Comparison of ENCODE assay signal across 8 cellular contexts in the genomic region with DNA sequence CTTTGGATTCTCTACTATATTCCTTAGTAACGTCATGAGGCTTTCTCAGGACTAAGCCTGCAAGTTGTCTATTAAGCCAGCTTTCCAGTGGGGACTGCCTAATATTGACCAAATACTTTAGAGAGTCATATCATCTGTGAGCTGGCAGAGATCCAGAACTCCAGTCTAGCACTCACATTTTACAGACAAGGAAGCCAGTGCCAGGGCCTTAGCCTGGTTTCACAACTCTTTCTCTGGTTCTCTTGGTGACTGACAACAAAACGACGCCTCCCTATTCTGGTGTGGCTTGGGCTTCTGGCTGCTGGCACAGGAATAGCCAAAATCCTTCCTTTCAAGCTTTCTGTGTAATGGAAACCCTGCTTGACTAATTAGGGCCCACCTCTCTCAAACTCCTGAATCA.
A peak's percentile ranks its signal among the peaks of the same experiment; 100 is the strongest.
DNase-seq lines count a peak whose midpoint lies in the region; ATAC-seq and TF ChIP-seq lines count a peak whose summit lies in the region.

No MANE protein-coding gene starts in this region.

- peaks cover 41% of the 10 kb centered on the region for H3K4me1 Mint-ChIP-seq in CD4-positive, alpha-beta T cell (ENCODE audit: low read depth)

- DNase-seq in COLO829 (ENCODE audit: low spot score) (peak; percentile 52), NCI-H2171 treated with DMSO at 0.1 percent for 48 hours (lab: John Stamatoyannopoulos, UW) (peak; percentile 34), coronary artery (ENCODE audit: low spot score) (peak; percentile 93), myocyte (ENCODE audit: low read depth) (peak; percentile 79), putamen (ENCODE audit: low spot score) (no peak)
- DNase-seq in stimulated activated naive CD4-positive, alpha-beta T cell (lab: John Stamatoyannopoulos, UW): no peak
- no peak for DNase-seq in CD4-positive, alpha-beta T cell

- H3K27ac ChIP-seq in coronary artery: peak overlapping the region; percentile 78 to 94
- no peak overlapping the region for H3K27ac ChIP-seq in CD4-positive, alpha-beta T cell (ENCODE audit: low read depth, low read length)

- no peaks in the 10 kb centered on the region for H3K36me3 Mint-ChIP-seq in CD4-positive, alpha-beta T cell (ENCODE audit: low read depth)

- H3K27me3 Mint-ChIP-seq in CD4-positive, alpha-beta T cell: no peaks in the 10 kb centered on the region

- H3K4me3 Mint-ChIP-seq in CD4-positive, alpha-beta T cell: no peak overlapping the region

- POLR2A ChIA-PET in CD4-positive, alpha-beta T cell (lab: Charles Lee): interaction anchor here (1.8 to 7.0 kb wide), 2 partner anchors 10 to 76 kb away, joined by 5 to 53 read pairs; no protein-coding TSS in a partner anchor

- ATAC-seq in CD4-positive, alpha-beta T cell (ENCODE audit: poor library complexity): no peak
- ATAC-seq in GM18909 (IDR thresholded peaks at IDR 0.05; ENCODE audit: poor library complexity, unreplicated experiment): no peak

- TF ChIP-seq CTCF in coronary artery (IDR thresholded peaks at IDR 0.05): no peak
- TF ChIP-seq CTCF in CD4-positive, alpha-beta T cell (IDR thresholded peaks at IDR 0.05): no peak

- no peaks in the 10 kb centered on the region for H3K9me3 ChIP-seq in CD4-positive, alpha-beta T cell (ENCODE audit: control insufficient read depth, low read length)

- CTCF ChIA-PET in CD4-positive, alpha-beta T cell (lab: Charles Lee): interaction anchor here (0.5 to 1.2 kb wide), 3 partner anchors 187 to 519 kb away, joined by 3 read pairs; no protein-coding TSS in a partner anchor

- no peak overlapping the region for H3K27ac Mint-ChIP-seq in CD4-positive, alpha-beta T cell

- no peak overlapping the region for H3K4me3 ChIP-seq in coronary artery

- H3K27me3 ChIP-seq in CD4-positive, alpha-beta T cell (ENCODE audit: control insufficient read depth, insufficient read depth, low read length): no peaks in the 10 kb centered on the region

- intact Hi-C loops in CD4-positive, alpha-beta T cell (cut with DNase I, micrococcal nuclease): no loop called here

- no peaks in the 10 kb centered on the region for H3K9me3 Mint-ChIP-seq in CD4-positive, alpha-beta T cell

Comparison
In these comparisons a context has a peak if more than half of its experiments do, and no peak if none do; other contexts are left out.
1. DNase-seq: peak in COLO829 (single experiment), NCI-H2171 treated with DMSO at 0.1 percent for 48 hours (single experiment), coronary artery (single experiment) and myocyte (single experiment); none in stimulated activated naive CD4-positive, alpha-beta T cell (0 of 6), CD4-positive, alpha-beta T cell (0 of 10) and putamen (single experiment).